Comparison of ENCODE assay signal across 8 cellular contexts in genomic region chr13:97223711-97224461, GRCh38. TPM values are rescaled to one million over a fixed set of nuclear protein-coding genes. Genes with fewer than 3 reads are reported as not detected.
A peak's percentile ranks its signal among the peaks of the same experiment; 100 is the strongest.
DNase-seq lines count a peak whose midpoint lies in the region; ATAC-seq and TF ChIP-seq lines count a peak whose summit lies in the region.

No MANE protein-coding gene starts in this region.

- H3K36me3 ChIP-seq in left lung (no peaks in the 10 kb centered on the region), stomach (no peaks in the 10 kb centered on the region)

- TF ChIP-seq CTCF in choroid plexus epithelial cell (conservative IDR thresholded peaks at IDR 0.05; ENCODE audit: low read depth, low read length) (peak; percentile 22), left lung (IDR thresholded peaks at IDR 0.05) (no peak), stomach (IDR thresholded peaks at IDR 0.05) (peak in 1 of 7 experiments; percentile 6)

- intact Hi-C loops in left lung (cut with DNase I) = loop anchor here in 1 of 2 donors (10.0 kb wide), 1 partner anchor 121 kb away; no protein-coding TSS in a partner anchor
- intact Hi-C loops in stomach (cut with DNase I; ENCODE audit: low total_unique reads) = no loop called here

- H3K4me1 ChIP-seq in left lung (peaks cover 23 to 62% of the 10 kb centered on the region in 2 donors), stomach (peaks cover 40 to 59% (median 51%) of the 10 kb centered on the region in 4 donors)

- TF ChIP-seq EP300 in Ishikawa (IDR thresholded peaks at IDR 0.05; ENCODE audit: borderline replicate concordance) (no peak), stomach (IDR thresholded peaks at IDR 0.05) (no peak)

- TF ChIP-seq RAD21 in Ishikawa (IDR thresholded peaks at IDR 0.05; ENCODE audit: low read depth) = no peak; the same call in 1 of the 2 replicates

- no peak for TF ChIP-seq POLR2A in stomach (IDR thresholded peaks at IDR 0.05)

- H3K4me3 ChIP-seq in choroid plexus epithelial cell (ENCODE audit: low read depth, low read length) (peak overlapping the region; percentile 70), left lung (peak overlapping the region; percentile 53 to 54), stomach (peak overlapping the region; percentile 53 to 64 (median 60))

- peak; percentile 66 for DNase-seq in activated CD8-positive, alpha-beta memory T cell treated with anti-CD3 and anti-CD28 coated beads for 24 hours
- no peak for DNase-seq in activated CD8-positive, alpha-beta memory T cell treated with anti-CD3 and anti-CD28 coated beads, Interleukin-2, amount 50 U/mL, for 4 hours
- peak; percentile 39 for DNase-seq in SK-N-DZ (ENCODE audit: low spot score)
- peak; percentile 97 for DNase-seq in choroid plexus epithelial cell (ENCODE audit: low read depth)
- DNase-seq in left lung = peak in 1 of 2 donors; percentile 59
- DNase-seq in stomach = peak; percentile 42
- DNase-seq in activated CD4-positive, CD25-positive, alpha-beta regulatory T cell treated with anti-CD3 and anti-CD28 coated beads, Interleukin-2, amount 50 U/mL, for 72 hours = no peak

- ATAC-seq in left lung = peak; percentile 68

- WGBS in stomach, 5 donors = 0 to 3% (median 1%) methylated on average over 9 of the region's 9 CpGs

- no peaks in the 10 kb centered on the region for H3K9me3 ChIP-seq in left lung
- H3K9me3 ChIP-seq in stomach = no peaks in the 10 kb centered on the region

- H3K27ac ChIP-seq in left lung (peak overlapping the region; percentile 88 to 98), stomach (peak overlapping the region; percentile 88 to 95 (median 93))

- H3K27me3 ChIP-seq in left lung (no peaks in the 10 kb centered on the region), stomach (no peaks in the 10 kb centered on the region)

TF ChIP-seq in Ishikawa, 13 proteins besides CTCF, POLR2A, EP300 and RAD21:
- TF ChIP-seq TAF1 (IDR thresholded peaks at IDR 0.05; ENCODE audit: low read depth) (no peak), TCF12 (IDR thresholded peaks at IDR 0.05; ENCODE audit: low read depth) (0 out of 2 replicates have a peak, but pooled peaks have one; percentile 8), ZBTB7A (IDR thresholded peaks at IDR 0.05; ENCODE audit: low read depth) (no peak), FOXM1 (IDR thresholded peaks at IDR 0.05; ENCODE audit: borderline replicate concordance, low read depth) (0 out of 2 replicates have a peak, but pooled peaks have one; percentile 13)

RNA-seq across cellular contexts. Expression of gene MBNL2, which starts 1.8 kb away (rescaled TPM):
- 18.6 and 21.7 TPM in 2 replicates for polyA plus RNA-seq in SK-N-DZ (2014; cell fraction: cytosol; rRNA removed)
- 28.6 and 35.0 TPM in 2 replicates for polyA plus RNA-seq in SK-N-DZ (2014; cell fraction: nucleus; rRNA removed)
- total RNA-seq in left lung (10 to 100 TPM; 75.9 to 86.3 TPM), stomach (10 to 100 TPM; 23.9 to 74.5 (median 50.0) TPM)
- polyA plus RNA-seq in stomach = 10 to 100 TPM in 2 of 3 donors, 1 to 10 TPM in 1; 8.3 to 17.6 (median 15.9) TPM

Comparison
In these comparisons a context has a peak if more than half of its experiments do, and no peak if none do; other contexts are left out.
1. DNase-seq: peak in activated CD8-positive, alpha-beta memory T cell treated with anti-CD3 and anti-CD28 coated beads for 24 hours (single experiment), SK-N-DZ (single experiment), choroid plexus epithelial cell (single experiment) and stomach (single experiment); none in activated CD8-positive, alpha-beta memory T cell treated with anti-CD3 and anti-CD28 coated beads, Interleukin-2, amount 50 U/mL, for 4 hours (single experiment) and activated CD4-positive, CD25-positive, alpha-beta regulatory T cell treated with anti-CD3 and anti-CD28 coated beads, Interleukin-2, amount 50 U/mL, for 72 hours (single experiment).
2. Peak in every context shown above with its lines, with median percentiles within 50 percentile points of each other: H3K4me3 ChIP-seq.